Comparison of ENCODE assay signal across 1 cellular context in the genomic region with DNA sequence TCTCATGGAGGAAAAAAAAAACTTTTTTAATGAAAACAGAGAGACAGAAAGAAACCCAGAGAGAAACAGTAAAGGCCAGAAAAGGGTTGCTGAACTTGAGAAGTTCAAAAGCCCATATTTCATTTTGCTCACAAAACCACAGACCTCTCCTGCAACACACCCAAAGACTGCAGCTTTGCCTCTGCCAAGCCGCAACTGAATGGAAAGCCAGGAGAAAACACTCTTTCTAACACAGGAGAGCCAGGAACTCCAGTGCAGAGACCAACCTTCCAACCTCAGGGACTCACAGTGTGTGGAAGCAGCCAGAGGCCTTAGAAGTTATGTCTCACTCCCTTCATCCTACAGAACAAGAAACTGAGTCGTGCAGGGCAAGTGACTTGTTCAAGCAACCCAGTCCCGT.
TF ChIP-seq lines count a peak whose summit lies in the region.

No MANE protein-coding gene starts in this region.

TF ChIP-seq in H1, 55 proteins besides CTCF, POLR2A, EP300 and RAD21 (continued from another document):
- TF ChIP-seq SIX5 (IDR thresholded peaks at IDR 0.05; ENCODE audit: low read depth, low read length) (no peak), HDAC2 (IDR thresholded peaks at IDR 0.05; ENCODE audit: borderline replicate concordance in 1 of 2, low read depth in 2 of 2, low read length in 2 of 2) (no peak), TBP (IDR thresholded peaks at IDR 0.05; ENCODE audit: low read depth, low read length) (no peak), CEBPB (IDR thresholded peaks at IDR 0.05; ENCODE audit: low read depth, low read length) (no peak), ATF2 (IDR thresholded peaks at IDR 0.05; ENCODE audit: low read length) (no peak), POLR2AphosphoS5 (IDR thresholded peaks at IDR 0.05; ENCODE audit: low read depth, low read length) (no peak), TAF7 (optimal IDR thresholded peaks at IDR 0.05; ENCODE audit: borderline replicate concordance, low read depth, low read length) (no peak), EZH2 (IDR thresholded peaks at IDR 0.05; ENCODE audit: low read depth, low read length, severe bottlenecking) (no peak), RFX5 (IDR thresholded peaks at IDR 0.05; ENCODE audit: borderline replicate concordance, low read depth, low read length) (no peak), CTBP2 (IDR thresholded peaks at IDR 0.05; ENCODE audit: borderline replicate concordance, insufficient read depth, insufficient read length, low read length) (no peak), BRCA1 (IDR thresholded peaks at IDR 0.05; ENCODE audit: low read depth, low read length) (no peak), CBX5 (IDR thresholded peaks at IDR 0.05; ENCODE audit: low read depth, low read length) (no peak), KDM4A (IDR thresholded peaks at IDR 0.05; ENCODE audit: low read depth, low read length, severe bottlenecking) (no peak), KDM5A (IDR thresholded peaks at IDR 0.05; ENCODE audit: low read length) (no peak), EGR1 (IDR thresholded peaks at IDR 0.05; ENCODE audit: borderline replicate concordance, low read depth, low read length) (no peak), BACH1 (IDR thresholded peaks at IDR 0.05; ENCODE audit: low read length) (no peak), RXRA (IDR thresholded peaks at IDR 0.05; ENCODE audit: insufficient read depth, low read depth, low read length) (no peak), RNF2 (IDR thresholded peaks at IDR 0.05; ENCODE audit: borderline replicate concordance, low read depth, low read length, missing control alignments, poor library complexity, severe bottlenecking) (no peak)
